In genomic region chr7:26292768-26293560, GRCh38 we compare ENCODE assay signal across 1 cellular context.
A peak's percentile ranks its signal among the peaks of the same experiment; 100 is the strongest.
TF ChIP-seq lines count a peak whose summit lies in the region.

No MANE protein-coding gene starts in this region.

TF ChIP-seq in HepG2, 621 proteins besides CTCF, POLR2A, EP300 and RAD21 (continued from another document and continues in another):
- no peak for TF ChIP-seq ZNF318 (CRISPR knock-in tag; IDR thresholded peaks at IDR 0.05)
- no peak for TF ChIP-seq ZBTB40 (IDR thresholded peaks at IDR 0.05)
- TF ChIP-seq ZBTB40 (CRISPR knock-in tag; IDR thresholded peaks at IDR 0.05): no peak
- TF ChIP-seq CHD2 (IDR thresholded peaks at IDR 0.05; ENCODE audit: low read depth, low read length): no peak
- no peak for TF ChIP-seq SMARCE1 (IDR thresholded peaks at IDR 0.05; ENCODE audit: borderline replicate concordance)
- TF ChIP-seq ZNF549 (CRISPR knock-in tag; IDR thresholded peaks at IDR 0.05): no peak
- TF ChIP-seq ZNF761 (CRISPR knock-in tag; conservative IDR thresholded peaks at IDR 0.05): no peak
- no peak for TF ChIP-seq SAFB2 (CRISPR knock-in tag; IDR thresholded peaks at IDR 0.05; ENCODE audit: borderline replicate concordance, low read depth)
- no peak for TF ChIP-seq ZSCAN30 (CRISPR knock-in tag; IDR thresholded peaks at IDR 0.05)
- 0 out of 2 replicates have a peak, but pooled peaks have one; percentile 25 for TF ChIP-seq ZBED4 (CRISPR knock-in tag; IDR thresholded peaks at IDR 0.05; ENCODE audit: borderline replicate concordance)
- TF ChIP-seq ZNF780A (CRISPR knock-in tag; IDR thresholded peaks at IDR 0.05): no peak
- no peak for TF ChIP-seq AFF4 (CRISPR knock-in tag; IDR thresholded peaks at IDR 0.05)
- no peak for TF ChIP-seq ZMAT3 (CRISPR knock-in tag; conservative IDR thresholded peaks at IDR 0.05)
- no peak for TF ChIP-seq SRSF9 (IDR thresholded peaks at IDR 0.05; ENCODE audit: borderline replicate concordance, insufficient read depth, low read depth, low read length, poor library complexity, severe bottlenecking)
- TF ChIP-seq ZNF574 (CRISPR knock-in tag; IDR thresholded peaks at IDR 0.05): 0 out of 2 replicates have a peak, but pooled peaks have one; percentile 28
- no peak for TF ChIP-seq CREBL2 (CRISPR knock-in tag; IDR thresholded peaks at IDR 0.05; ENCODE audit: borderline replicate concordance)
- no peak for TF ChIP-seq RAD51 (IDR thresholded peaks at IDR 0.05; ENCODE audit: borderline replicate concordance)
- no peak for TF ChIP-seq ZNF615 (CRISPR knock-in tag; IDR thresholded peaks at IDR 0.05; ENCODE audit: borderline replicate concordance)
- no peak for TF ChIP-seq AKAP8 (CRISPR knock-in tag; IDR thresholded peaks at IDR 0.05)
- 0 out of 2 replicates have a peak, but pooled peaks have one; percentile 25 for TF ChIP-seq GATAD1 (CRISPR knock-in tag; IDR thresholded peaks at IDR 0.05)
- TF ChIP-seq ZNF354B (CRISPR knock-in tag; IDR thresholded peaks at IDR 0.05): no peak
- no peak for TF ChIP-seq CHCHD3 (CRISPR knock-in tag; IDR thresholded peaks at IDR 0.05)
